ENCODE assay signal across 9 cellular contexts in the genomic region with DNA sequence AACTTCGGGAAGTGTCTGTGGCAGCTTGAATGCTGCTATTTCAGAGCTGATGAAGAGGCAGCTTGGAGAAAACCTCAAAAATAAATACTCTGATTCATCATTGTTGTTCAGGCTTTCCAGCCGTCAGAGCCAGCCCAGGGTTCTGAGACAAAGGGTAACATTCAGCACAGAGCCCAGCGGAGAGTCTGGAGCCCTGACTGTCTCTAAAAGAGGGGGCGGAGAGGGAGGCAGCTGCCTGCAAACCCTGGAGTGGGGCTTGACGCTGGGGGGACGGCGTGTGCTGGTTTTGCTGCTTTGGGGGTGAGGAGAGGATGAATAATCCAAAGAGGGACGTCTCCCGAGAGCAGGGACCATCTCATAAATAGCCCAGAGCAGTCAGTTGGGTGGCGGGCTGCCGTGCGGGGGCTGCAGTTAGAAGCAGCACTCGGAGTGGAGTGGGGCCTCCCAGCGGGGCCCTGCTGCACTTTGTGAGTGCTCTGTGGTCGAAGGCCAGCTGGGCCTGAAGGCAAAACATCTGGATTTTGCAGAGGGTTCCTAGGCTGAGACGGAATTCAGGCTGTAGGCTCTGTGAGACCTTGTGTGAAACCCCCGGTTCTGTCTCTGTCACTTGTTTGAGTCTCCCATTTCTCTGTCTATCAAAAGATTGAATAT.
DNase-seq lines count a peak whose midpoint lies in the region; ATAC-seq and TF ChIP-seq lines count a peak whose summit lies in the region.
"Had no signal": no experiment of that assay in that cellular context is flagged by ENCODE, and none has a peak within 500 bp of the region (broad histone marks: within the 10 kb centered on the region; RNA-seq: fewer than 3 reads in every experiment).

No MANE protein-coding gene starts in this region.

- peaks cover 29% of the 10 kb centered on the region for H3K4me1 Mint-ChIP-seq in Calu3 (ENCODE audit: low read depth, unreplicated experiment)

- H3K4me3 Mint-ChIP-seq in Calu3 (ENCODE audit: low read depth, unreplicated experiment), result no peak overlapping the region

- no peak for TF ChIP-seq POLR2A in ovary (IDR thresholded peaks at IDR 0.05)
- TF ChIP-seq POLR2A in thyroid gland (IDR thresholded peaks at IDR 0.05), result no peak

- peak; percentile 24 for ATAC-seq in foreskin keratinocyte
- ATAC-seq in HG03342 (IDR thresholded peaks at IDR 0.05; ENCODE audit: unreplicated experiment), result no peak

- 9 to 20% (median 10%) methylated on average over 17 of the region's 17 CpGs for WGBS in ovary, 3 donors
- WGBS in thyroid gland, 2 donors, result 65 to 71% methylated on average over 17 of the region's 17 CpGs

- DNase-seq in Caki2 (ENCODE audit: low read depth) (peak; percentile 40), SJCRH30 (peak; percentile 81 to 87), foreskin keratinocyte (peak in 1 of 2 donors; percentile 20), ovary (peak; percentile 54 to 73 (median 62)), thyroid gland (no peak), Calu3 (no peak)
- no peak for DNase-seq in stimulated activated CD4-positive, alpha-beta T cell treated with anti-CD3 and anti-CD28 coated beads, Interleukin-4, amount 100 ng/mL, for 24 hours

- TF ChIP-seq EP300 in ovary (IDR thresholded peaks at IDR 0.05), result no peak

- no peak for TF ChIP-seq CTCF in foreskin keratinocyte (conservative IDR thresholded peaks at IDR 0.05)
- TF ChIP-seq CTCF in ovary (IDR thresholded peaks at IDR 0.05), result peak in 1 of 3 donors; percentile 14
- no peak for TF ChIP-seq CTCF in thyroid gland (IDR thresholded peaks at IDR 0.05)
- TF ChIP-seq CTCF in Calu3 (IDR thresholded peaks at IDR 0.05; ENCODE audit: unreplicated experiment), result no peak

- intact Hi-C loops in ovary (cut with DNase I) (loop anchor here in 1 of 4 donors (10.0 kb wide), 1 partner anchor 235 kb away; a partner anchor contains a TSS), thyroid gland (cut with DNase I) (no loop called here), Calu3 (cut with micrococcal nuclease; ENCODE audit: unreplicated experiment) (no loop called here)

- no peaks in the 10 kb centered on the region for H3K27me3 ChIP-seq in SJCRH30
- H3K27me3 ChIP-seq in foreskin keratinocyte, result no peaks in the 10 kb centered on the region
- H3K27me3 ChIP-seq in ovary, result no peaks in the 10 kb centered on the region
- no peaks in the 10 kb centered on the region for H3K27me3 ChIP-seq in thyroid gland

- H3K27me3 Mint-ChIP-seq in Calu3 (ENCODE audit: unreplicated experiment), result no peaks in the 10 kb centered on the region

- peaks cover 44% of the 10 kb centered on the region for H3K4me1 ChIP-seq in SJCRH30
- H3K4me1 ChIP-seq in foreskin keratinocyte, result peaks cover 21% of the 10 kb centered on the region
- peaks cover 23% of the 10 kb centered on the region for H3K4me1 ChIP-seq in ovary (ENCODE audit: insufficient read depth)
- H3K4me1 ChIP-seq in thyroid gland, result no peaks in the 10 kb centered on the region
- H3K4me1 ChIP-seq: parathyroid adenoma had no signal

- H3K9me3 ChIP-seq in SJCRH30 (replicated peaks) (no peaks in the 10 kb centered on the region), ovary (no peaks in the 10 kb centered on the region), thyroid gland (no peaks in the 10 kb centered on the region)

- in situ Hi-C loops in Caki2 (cut with HindIII; ENCODE audit: low pct_unique_long_range_greater_than_20kb, low sequenced_read_pairs), result no loop called here

- H3K36me3 ChIP-seq in SJCRH30 (no peaks in the 10 kb centered on the region), ovary (no peaks in the 10 kb centered on the region), thyroid gland (no peaks in the 10 kb centered on the region)

- peak overlapping the region; percentile 26 for H3K4me3 ChIP-seq in SJCRH30
- no peak overlapping the region for H3K4me3 ChIP-seq in ovary
- H3K4me3 ChIP-seq in thyroid gland (replicated peaks in 1 of 3), result no peak overlapping the region

- peaks cover 5% of the 10 kb centered on the region for H3K36me3 Mint-ChIP-seq in Calu3 (ENCODE audit: insufficient read depth, unreplicated experiment)

- peak overlapping the region; percentile 72 for H3K27ac ChIP-seq in SJCRH30
- H3K27ac ChIP-seq in foreskin keratinocyte, result no peak overlapping the region
- H3K27ac ChIP-seq in ovary, result peak overlapping the region in 1 of 2 donors; percentile 80
- no peak overlapping the region for H3K27ac ChIP-seq in thyroid gland
- H3K27ac ChIP-seq: parathyroid adenoma had no signal

- H3K9me3 Mint-ChIP-seq in Calu3 (ENCODE audit: low read depth, unreplicated experiment), result no peaks in the 10 kb centered on the region

- H3K27ac Mint-ChIP-seq in Calu3 (ENCODE audit: unreplicated experiment), result no peak overlapping the region

- no TSS peak for BruUV-seq in Calu3 (replicated peaks; lab: Mats Ljungman, UMichigan)

- CTCF ChIA-PET in Calu3 (lab: Charles Lee), result no interaction called here

Comparison
In these comparisons a context has a peak if more than half of its experiments do, and no peak if none do; other contexts are left out.
1. DNase-seq: peak in Caki2 (single experiment), SJCRH30 (2 of 2) and ovary (5 of 5); none in thyroid gland (0 of 2), stimulated activated CD4-positive, alpha-beta T cell treated with anti-CD3 and anti-CD28 coated beads, Interleukin-4, amount 100 ng/mL, for 24 hours (single experiment) and Calu3 (single experiment).